ENCODE assay signal across 1 cellular context in genomic region chr9:124659099-124659659, GRCh38.
TF ChIP-seq lines count a peak whose summit lies in the region.

No MANE protein-coding gene starts in this region.

TF ChIP-seq in K562, 482 proteins besides CTCF, POLR2A, EP300 and RAD21 (continued from another document and continues in another):
- TF ChIP-seq ZNF592 (IDR thresholded peaks at IDR 0.05), result peak; percentile 58; the same call in 1 of the 2 replicates
- no peak; a peak in 2 of 4 replicates for TF ChIP-seq ZNF639 (CRISPR knock-in tag; conservative IDR thresholded peaks at IDR 0.05 in 1 of 2, IDR thresholded peaks at IDR 0.05 in 1 of 2)
- no peak for TF ChIP-seq PCBP1 (IDR thresholded peaks at IDR 0.05; ENCODE audit: low read depth, low read length, poor library complexity, severe bottlenecking)
- 0 out of 2 replicates have a peak, but pooled peaks have one; percentile 50 for TF ChIP-seq SMARCE1 (IDR thresholded peaks at IDR 0.05)
- TF ChIP-seq ZBED1 (IDR thresholded peaks at IDR 0.05), result no peak
- TF ChIP-seq, protein P1, sequence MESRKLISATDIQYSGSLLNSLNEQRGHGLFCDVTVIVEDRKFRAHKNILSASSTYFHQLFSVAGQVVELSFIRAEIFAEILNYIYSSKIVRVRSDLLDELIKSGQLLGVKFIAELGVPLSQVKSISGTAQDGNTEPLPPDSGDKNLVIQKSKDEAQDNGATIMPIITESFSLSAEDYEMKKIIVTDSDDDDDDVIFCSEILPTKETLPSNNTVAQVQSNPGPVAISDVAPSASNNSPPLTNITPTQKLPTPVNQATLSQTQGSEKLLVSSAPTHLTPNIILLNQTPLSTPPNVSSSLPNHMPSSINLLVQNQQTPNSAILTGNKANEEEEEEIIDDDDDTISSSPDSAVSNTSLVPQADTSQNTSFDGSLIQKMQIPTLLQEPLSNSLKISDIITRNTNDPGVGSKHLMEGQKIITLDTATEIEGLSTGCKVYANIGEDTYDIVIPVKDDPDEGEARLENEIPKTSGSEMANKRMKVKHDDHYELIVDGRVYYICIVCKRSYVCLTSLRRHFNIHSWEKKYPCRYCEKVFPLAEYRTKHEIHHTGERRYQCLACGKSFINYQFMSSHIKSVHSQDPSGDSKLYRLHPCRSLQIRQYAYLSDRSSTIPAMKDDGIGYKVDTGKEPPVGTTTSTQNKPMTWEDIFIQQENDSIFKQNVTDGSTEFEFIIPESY (CRISPR knock-in tag; IDR thresholded peaks at IDR 0.05), result no peak
- TF ChIP-seq GTF2F1 (IDR thresholded peaks at IDR 0.05; ENCODE audit: low read depth, low read length), result no peak
- TF ChIP-seq SMAD1 (IDR thresholded peaks at IDR 0.05; ENCODE audit: low read depth, low read length, partially characterized antibody), result no peak
- TF ChIP-seq CUX1 (CRISPR knock-in tag; IDR thresholded peaks at IDR 0.05), result no peak
- no peak for TF ChIP-seq OTX1 (CRISPR knock-in tag; IDR thresholded peaks at IDR 0.05)
- TF ChIP-seq RBBP5 (IDR thresholded peaks at IDR 0.05; ENCODE audit: borderline replicate concordance, insufficient read depth, low read length, poor library complexity, severe bottlenecking), result peak; percentile 34
- TF ChIP-seq ZNF134 (CRISPR knock-in tag; conservative IDR thresholded peaks at IDR 0.05), result no peak
- TF ChIP-seq HMGXB4 (CRISPR knock-in tag; IDR thresholded peaks at IDR 0.05), result no peak
- no peak for TF ChIP-seq SAFB2 (IDR thresholded peaks at IDR 0.05; ENCODE audit: borderline replicate concordance, low read depth, low read length, severe bottlenecking)
- TF ChIP-seq NFE2L1 (tag; IDR thresholded peaks at IDR 0.05; ENCODE audit: borderline replicate concordance, low read depth), result no peak
- TF ChIP-seq, protein P2, sequence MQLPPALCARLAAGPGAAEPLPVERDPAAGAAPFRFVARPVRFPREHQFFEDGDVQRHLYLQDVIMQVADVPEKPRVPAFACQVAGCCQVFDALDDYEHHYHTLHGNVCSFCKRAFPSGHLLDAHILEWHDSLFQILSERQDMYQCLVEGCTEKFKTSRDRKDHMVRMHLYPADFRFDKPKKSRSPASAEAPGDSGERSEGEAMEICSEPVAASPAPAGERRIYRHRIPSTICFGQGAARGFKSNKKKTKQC (CRISPR knock-in tag; IDR thresholded peaks at IDR 0.05), result no peak
- peak; percentile 60 for TF ChIP-seq ETV1 (tag; conservative IDR thresholded peaks at IDR 0.05; ENCODE audit: low read depth)
- no peak for TF ChIP-seq SAFB (IDR thresholded peaks at IDR 0.05; ENCODE audit: borderline replicate concordance, low read depth, low read length)
- TF ChIP-seq ZKSCAN3 (CRISPR knock-in tag; IDR thresholded peaks at IDR 0.05), result no peak
- no peak for TF ChIP-seq CGGBP1 (CRISPR knock-in tag; IDR thresholded peaks at IDR 0.05)
- peak; percentile 69 for TF ChIP-seq KLF16 (IDR thresholded peaks at IDR 0.05)
- TF ChIP-seq POLR2B (IDR thresholded peaks at IDR 0.05; ENCODE audit: low read depth, partially characterized antibody), result peak; percentile 59
- 0 out of 2 replicates have a peak, but pooled peaks have one; percentile 49 for TF ChIP-seq ZKSCAN1 (IDR thresholded peaks at IDR 0.05; ENCODE audit: low read depth, low read length)
- no peak for TF ChIP-seq BCL6 (CRISPR knock-in tag; IDR thresholded peaks at IDR 0.05)
- TF ChIP-seq, protein P3, sequence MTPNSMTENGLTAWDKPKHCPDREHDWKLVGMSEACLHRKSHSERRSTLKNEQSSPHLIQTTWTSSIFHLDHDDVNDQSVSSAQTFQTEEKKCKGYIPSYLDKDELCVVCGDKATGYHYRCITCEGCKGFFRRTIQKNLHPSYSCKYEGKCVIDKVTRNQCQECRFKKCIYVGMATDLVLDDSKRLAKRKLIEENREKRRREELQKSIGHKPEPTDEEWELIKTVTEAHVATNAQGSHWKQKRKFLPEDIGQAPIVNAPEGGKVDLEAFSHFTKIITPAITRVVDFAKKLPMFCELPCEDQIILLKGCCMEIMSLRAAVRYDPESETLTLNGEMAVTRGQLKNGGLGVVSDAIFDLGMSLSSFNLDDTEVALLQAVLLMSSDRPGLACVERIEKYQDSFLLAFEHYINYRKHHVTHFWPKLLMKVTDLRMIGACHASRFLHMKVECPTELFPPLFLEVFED (CRISPR knock-in tag; conservative IDR thresholded peaks at IDR 0.05), result no peak
- no peak for TF ChIP-seq FOXA1 (IDR thresholded peaks at IDR 0.05; ENCODE audit: borderline replicate concordance)
- TF ChIP-seq JUND (IDR thresholded peaks at IDR 0.05; ENCODE audit: borderline replicate concordance, low read depth, low read length), result peak; percentile 23; the same call in 1 of the 2 replicates
- TF ChIP-seq JUND (tag; IDR thresholded peaks at IDR 0.05; ENCODE audit: borderline replicate concordance, low read depth, low read length), result peak; percentile 50; the same call in 2 of the 3 replicates
- TF ChIP-seq MCM2 (IDR thresholded peaks at IDR 0.05; ENCODE audit: low read depth), result no peak
- TF ChIP-seq GATAD2A (IDR thresholded peaks at IDR 0.05), result 0 out of 2 replicates have a peak, but pooled peaks have one; percentile 48
- TF ChIP-seq THRA (IDR thresholded peaks at IDR 0.05), result no peak
- TF ChIP-seq, protein P4, sequence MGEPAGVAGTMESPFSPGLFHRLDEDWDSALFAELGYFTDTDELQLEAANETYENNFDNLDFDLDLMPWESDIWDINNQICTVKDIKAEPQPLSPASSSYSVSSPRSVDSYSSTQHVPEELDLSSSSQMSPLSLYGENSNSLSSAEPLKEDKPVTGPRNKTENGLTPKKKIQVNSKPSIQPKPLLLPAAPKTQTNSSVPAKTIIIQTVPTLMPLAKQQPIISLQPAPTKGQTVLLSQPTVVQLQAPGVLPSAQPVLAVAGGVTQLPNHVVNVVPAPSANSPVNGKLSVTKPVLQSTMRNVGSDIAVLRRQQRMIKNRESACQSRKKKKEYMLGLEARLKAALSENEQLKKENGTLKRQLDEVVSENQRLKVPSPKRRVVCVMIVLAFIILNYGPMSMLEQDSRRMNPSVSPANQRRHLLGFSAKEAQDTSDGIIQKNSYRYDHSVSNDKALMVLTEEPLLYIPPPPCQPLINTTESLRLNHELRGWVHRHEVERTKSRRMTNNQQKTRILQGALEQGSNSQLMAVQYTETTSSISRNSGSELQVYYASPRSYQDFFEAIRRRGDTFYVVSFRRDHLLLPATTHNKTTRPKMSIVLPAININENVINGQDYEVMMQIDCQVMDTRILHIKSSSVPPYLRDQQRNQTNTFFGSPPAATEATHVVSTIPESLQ (CRISPR knock-in tag; IDR thresholded peaks at IDR 0.05), result no peak
- no peak for TF ChIP-seq RBM39 (optimal IDR thresholded peaks at IDR 0.05; ENCODE audit: low read depth, low read length)
- no peak for TF ChIP-seq JUNB (CRISPR knock-in tag; conservative IDR thresholded peaks at IDR 0.05)
